1 cellular context compared by ENCODE assay signal in the genomic region with DNA sequence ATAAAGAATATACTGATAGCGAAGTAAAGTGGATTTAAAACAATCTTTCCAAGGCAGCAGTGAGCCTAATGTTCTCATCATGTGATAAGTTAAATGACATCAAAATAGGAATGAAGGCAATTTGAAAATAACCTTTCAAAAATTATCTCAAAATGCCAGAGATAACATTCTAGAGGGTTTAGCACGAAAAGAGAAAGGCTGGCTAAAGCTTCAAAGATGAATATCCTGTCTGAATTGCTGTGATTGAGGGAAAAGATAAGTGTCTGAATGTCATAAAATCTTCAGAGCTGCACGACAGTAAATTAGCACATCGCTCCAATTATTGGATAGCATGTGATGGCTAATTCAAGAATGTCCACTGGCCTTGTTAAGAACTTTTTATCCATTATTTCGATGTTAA.
A peak's percentile ranks its signal among the peaks of the same experiment; 100 is the strongest.
TF ChIP-seq lines count a peak whose summit lies in the region.

No MANE protein-coding gene starts in this region.

TF ChIP-seq in SK-N-SH treated with all-trans-retinoic acid at 6 μM for 48 hours, 23 proteins besides CTCF, POLR2A, EP300 and RAD21:
- no peak for TF ChIP-seq OSR1 (CRISPR knock-in tag; IDR thresholded peaks at IDR 0.05)
- no peak for TF ChIP-seq ZNF8 (CRISPR knock-in tag; IDR thresholded peaks at IDR 0.05)
- TF ChIP-seq CSDC2 (CRISPR knock-in tag; IDR thresholded peaks at IDR 0.05): no peak
- TF ChIP-seq ZNF565 (CRISPR knock-in tag; conservative IDR thresholded peaks at IDR 0.05; ENCODE audit: low read depth): no peak
- no peak for TF ChIP-seq GLIS3 (CRISPR knock-in tag; IDR thresholded peaks at IDR 0.05)
- TF ChIP-seq ISL1 (CRISPR knock-in tag; IDR thresholded peaks at IDR 0.05): peak; percentile 70
